Comparison of ENCODE assay signal across 4 cellular contexts in the genomic region with DNA sequence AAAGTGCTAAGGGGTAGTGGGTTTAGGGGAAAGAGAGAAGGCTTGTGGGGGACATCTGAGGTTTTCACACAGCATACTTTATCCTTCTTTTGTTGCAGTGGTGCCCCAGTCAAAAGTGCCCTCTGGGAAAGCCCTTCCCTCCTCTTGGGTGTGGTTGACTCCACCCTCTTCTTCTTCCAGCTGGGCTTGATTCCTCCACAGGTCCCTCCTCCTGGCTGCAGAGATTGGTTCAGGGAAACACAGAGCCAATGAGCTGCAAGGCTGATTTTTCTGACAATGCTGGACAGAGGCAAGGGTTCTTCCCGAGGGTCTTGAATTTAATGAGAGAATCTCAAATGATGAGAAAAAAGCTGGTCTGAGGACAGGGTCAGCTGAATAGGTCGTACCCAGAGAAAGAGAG. TPM values are rescaled to one million over a fixed set of nuclear protein-coding genes. Genes with fewer than 3 reads are reported as not detected.
"Had no signal": no experiment of that assay in that cellular context is flagged by ENCODE, and none has a peak within 500 bp of the region (broad histone marks: within the 10 kb centered on the region; RNA-seq: fewer than 3 reads in every experiment).

No MANE protein-coding gene starts in this region.

RNA-seq across cellular contexts. Expression of gene SYT15B, which starts 7.4 kb away (rescaled TPM):
- total RNA-seq: HepG2, HT-29, HT1080 had no signal
- polyA plus RNA-seq: HepG2, IgD-negative memory B cell had no signal
